21 cellular contexts compared by ENCODE assay signal in the genomic region with DNA sequence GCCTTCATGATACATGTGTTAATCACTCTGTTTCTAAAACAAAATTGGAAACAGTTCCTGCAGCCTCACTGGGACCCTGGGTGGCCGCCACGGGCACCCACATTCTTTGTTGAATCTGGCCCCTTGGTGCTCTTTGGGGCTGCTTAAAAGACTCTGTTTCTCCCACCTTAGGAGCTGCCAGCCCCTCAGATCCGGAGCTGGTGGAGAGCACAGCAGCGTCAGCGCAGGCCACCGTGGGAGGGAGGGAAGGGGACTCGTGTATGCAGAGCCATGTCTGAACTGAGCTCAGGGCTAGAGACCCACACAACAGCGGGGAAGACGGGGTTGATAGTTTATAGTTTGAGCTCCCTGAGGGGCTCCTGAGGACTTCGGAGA.
DNase-seq lines count a peak whose midpoint lies in the region; ATAC-seq and TF ChIP-seq lines count a peak whose summit lies in the region.
"Had no signal": no experiment of that assay in that cellular context is flagged by ENCODE, and none has a peak within 500 bp of the region (broad histone marks: within the 10 kb centered on the region; RNA-seq: fewer than 3 reads in every experiment).

No MANE protein-coding gene starts in this region.

- H3K27me3 Mint-ChIP-seq in GM23338 (ENCODE audit: insufficient read depth, low read depth, poor library complexity): peaks cover 14% of the 10 kb centered on the region
- H3K27me3 Mint-ChIP-seq in WTC11 (ENCODE audit: low read depth): no peaks in the 10 kb centered on the region
- no peaks in the 10 kb centered on the region for H3K27me3 Mint-ChIP-seq in activated naive CD8-positive, alpha-beta T cell treated with anti-CD3 and anti-CD28 coated beads, Interleukin-2, amount 50 U/mL, for 24 hours
- H3K27me3 Mint-ChIP-seq: activated CD4-positive, alpha-beta memory T cell treated with anti-CD3 and anti-CD28 coated beads for 36 hours; activated naive CD4-positive, alpha-beta T cell treated with anti-CD3 and anti-CD28 coated beads, Interleukin-2, amount 50 U/mL, for 24 hours had no signal

- H2AFZ ChIP-seq in GM23338: no peak overlapping the region

- H3K4me3 Mint-ChIP-seq in GM23338: no peak overlapping the region
- H3K4me3 Mint-ChIP-seq in WTC11: no peak overlapping the region
- no peak overlapping the region for H3K4me3 Mint-ChIP-seq in activated naive CD8-positive, alpha-beta T cell treated with anti-CD3 and anti-CD28 coated beads, Interleukin-2, amount 50 U/mL, for 24 hours
- H3K4me3 Mint-ChIP-seq: activated CD4-positive, alpha-beta memory T cell treated with anti-CD3 and anti-CD28 coated beads for 36 hours; activated naive CD4-positive, alpha-beta T cell treated with anti-CD3 and anti-CD28 coated beads, Interleukin-2, amount 50 U/mL, for 24 hours; dendritic cell treated with granulocyte-macrophage colony-stimulating factor and Interleukin-4, amounts not matched to agents 40 ng/mL and 50 ng/mL, for 4 days; natural killer cell treated with Interleukin-12 subunit alpha and Interleukin-12 subunit beta and Interleukin-15 and Interleukin-18, amount 100 ng/mL, for 72 hours; T-cell had no signal

- CTCF ChIA-PET in WTC11 (lab: Charles Lee): interaction anchor here (1.3 to 5.3 kb wide), 4 partner anchors 9 to 185 kb away, joined by 4 to 42 read pairs (median 6); no protein-coding TSS in a partner anchor

- H3K4me1 ChIP-seq in GM23338 (ENCODE audit: insufficient read depth) (peaks cover 32% of the 10 kb centered on the region), gastroesophageal sphincter (peaks cover 0 to 45% (median 19%) of the 10 kb centered on the region in 3 donors), skeletal muscle tissue (ENCODE audit: control insufficient read depth in 3 of 3, insufficient read depth in 3 of 3, low read length in 3 of 3) (peaks cover 27 to 52% (median 39%) of the 10 kb centered on the region in 3 donors)

- TF ChIP-seq EP300 in gastroesophageal sphincter (IDR thresholded peaks at IDR 0.05): no peak

- no peak for TF ChIP-seq POLR2A in gastroesophageal sphincter (IDR thresholded peaks at IDR 0.05)

- H3K9me3 ChIP-seq in gastroesophageal sphincter (no peaks in the 10 kb centered on the region), skeletal muscle tissue (ENCODE audit: control insufficient read depth in 3 of 3, low read length in 3 of 3) (no peaks in the 10 kb centered on the region)
- H3K9me3 ChIP-seq: pancreas, upper lobe of right lung had no signal

- no peaks in the 10 kb centered on the region for H3F3A ChIP-seq in GM23338 (replicated peaks; ENCODE audit: low read depth)

- no peaks in the 10 kb centered on the region for H4K20me1 ChIP-seq in GM23338 (replicated peaks; ENCODE audit: insufficient read depth)

- H3K27ac ChIP-seq in GM23338 (ENCODE audit: low read depth) (no peak overlapping the region), gastroesophageal sphincter (peak overlapping the region in 3 of 4 donors; percentile 63 to 69 (median 64)), skeletal muscle tissue (ENCODE audit: low read depth, low read length) (peak overlapping the region; percentile 36)
- H3K27ac ChIP-seq: pancreas, upper lobe of right lung had no signal

- H3K36me3 ChIP-seq in GM23338 (ENCODE audit: insufficient read depth): no peaks in the 10 kb centered on the region
- H3K36me3 ChIP-seq in gastroesophageal sphincter: no peaks in the 10 kb centered on the region
- H3K36me3 ChIP-seq in skeletal muscle tissue (ENCODE audit: control insufficient read depth in 3 of 3, insufficient read depth in 3 of 3, low read length in 3 of 3): no peaks in the 10 kb centered on the region
- H3K36me3 ChIP-seq: pancreas, upper lobe of right lung had no signal

- H3K36me3 Mint-ChIP-seq in GM23338 (ENCODE audit: low read depth) (no peaks in the 10 kb centered on the region; the same call in 2 of the 3 replicates), WTC11 (no peaks in the 10 kb centered on the region)
- no peaks in the 10 kb centered on the region for H3K36me3 Mint-ChIP-seq in activated naive CD8-positive, alpha-beta T cell treated with anti-CD3 and anti-CD28 coated beads, Interleukin-2, amount 50 U/mL, for 24 hours (ENCODE audit: low read depth)
- H3K36me3 Mint-ChIP-seq: activated CD4-positive, alpha-beta memory T cell treated with anti-CD3 and anti-CD28 coated beads for 36 hours; activated naive CD4-positive, alpha-beta T cell treated with anti-CD3 and anti-CD28 coated beads, Interleukin-2, amount 50 U/mL, for 24 hours; natural killer cell treated with Interleukin-12 subunit alpha and Interleukin-12 subunit beta and Interleukin-15 and Interleukin-18, amount 100 ng/mL, for 72 hours; stimulated activated memory B cell treated with anti-CD40 and anti-IgM and Interleukin-4, amounts not matched to agents 10 μg/mL and 1 μg/mL and 100 μg/mL, for 72 hours; T-cell had no signal

- H3K4me3 ChIP-seq in GM23338: no peak overlapping the region
- H3K4me3 ChIP-seq in gastroesophageal sphincter: no peak overlapping the region
- no peak overlapping the region for H3K4me3 ChIP-seq in skeletal muscle tissue (ENCODE audit: low read length in 3 of 3)
- H3K4me3 ChIP-seq: pancreas, upper lobe of right lung had no signal

- peaks cover 7% of the 10 kb centered on the region; the same call in 1 of the 2 replicates for H3K9me2 ChIP-seq in GM23338 (ENCODE audit: insufficient read depth)

- ATAC-seq in GM23338: peak; percentile 12
- ATAC-seq in WTC11: no peak; the same call in 1 of the 2 replicates
- ATAC-seq in gastroesophageal sphincter: peak; percentile 2
- ATAC-seq in activated naive CD8-positive, alpha-beta T cell treated with anti-CD3 and anti-CD28 coated beads, Interleukin-2, amount 50 U/mL, for 24 hours: no peak
- ATAC-seq: natural killer cell treated with Interleukin-12 subunit alpha and Interleukin-12 subunit beta and Interleukin-15 and Interleukin-18, amount 100 ng/mL, for 72 hours; T-cell had no signal

- no peaks in the 10 kb centered on the region for H3K79me2 ChIP-seq in GM23338 (replicated peaks; ENCODE audit: insufficient read depth)

- no peak overlapping the region for H3K27ac Mint-ChIP-seq in GM23338
- H3K27ac Mint-ChIP-seq in WTC11: no peak overlapping the region
- no peak overlapping the region for H3K27ac Mint-ChIP-seq in activated naive CD8-positive, alpha-beta T cell treated with anti-CD3 and anti-CD28 coated beads, Interleukin-2, amount 50 U/mL, for 24 hours
- H3K27ac Mint-ChIP-seq: activated CD4-positive, alpha-beta memory T cell treated with anti-CD3 and anti-CD28 coated beads for 36 hours; activated naive CD4-positive, alpha-beta T cell treated with anti-CD3 and anti-CD28 coated beads, Interleukin-2, amount 50 U/mL, for 24 hours; dendritic cell treated with granulocyte-macrophage colony-stimulating factor and Interleukin-4, amounts not matched to agents 40 ng/mL and 50 ng/mL, for 4 days; natural killer cell treated with Interleukin-12 subunit alpha and Interleukin-12 subunit beta and Interleukin-15 and Interleukin-18, amount 100 ng/mL, for 72 hours; stimulated activated memory B cell treated with anti-CD40 and anti-IgM and Interleukin-4, amounts not matched to agents 10 μg/mL and 1 μg/mL and 100 μg/mL, for 72 hours; T-cell had no signal

- H3K4me1 Mint-ChIP-seq in GM23338 (peaks cover 59% of the 10 kb centered on the region), WTC11 (peaks cover 72% of the 10 kb centered on the region)
- H3K4me1 Mint-ChIP-seq in activated naive CD8-positive, alpha-beta T cell treated with anti-CD3 and anti-CD28 coated beads, Interleukin-2, amount 50 U/mL, for 24 hours: peaks cover 9% of the 10 kb centered on the region

- peak overlapping the region; percentile 48 for H3K4me2 ChIP-seq in GM23338

- TF ChIP-seq CTCF in GM23338 (conservative IDR thresholded peaks at IDR 0.05; ENCODE audit: low read depth in 2 of 2) (no peak), WTC11 (IDR thresholded peaks at IDR 0.05) (no peak), gastroesophageal sphincter (IDR thresholded peaks at IDR 0.05) (no peak)

- H3K27me3 ChIP-seq in GM23338 (ENCODE audit: insufficient read depth): no peaks in the 10 kb centered on the region
- H3K27me3 ChIP-seq in gastroesophageal sphincter: no peaks in the 10 kb centered on the region
- H3K27me3 ChIP-seq in skeletal muscle tissue (ENCODE audit: control insufficient read depth in 3 of 3, insufficient read depth in 3 of 3, low read length in 3 of 3): no peaks in the 10 kb centered on the region
- H3K27me3 ChIP-seq: pancreas, upper lobe of right lung had no signal

- DNase-seq in GM23338 (ENCODE audit: low spot score) (no peak), WTC11 (ENCODE audit: low spot score) (no peak), activated T-cell treated with anti-CD3 and anti-CD28 coated beads for 4 hours (no peak), islet precursor cell (no peak)
- DNase-seq in activated naive CD8-positive, alpha-beta T cell treated with anti-CD3 and anti-CD28 coated beads, Interleukin-2, amount 50 U/mL, for 24 hours: no peak
- DNase-seq: activated CD4-positive, alpha-beta memory T cell treated with anti-CD3 and anti-CD28 coated beads for 36 hours; activated CD8-positive, alpha-beta memory T cell treated with anti-CD3 and anti-CD28 coated beads, Interleukin-2, amount 50 U/mL, for 4 hours; aorta; central memory CD4-positive, alpha-beta T cell; NCI-H1092 treated with DMSO at 0.1 percent for 48 hours; NCI-H2029; pancreas; stimulated activated CD4-positive, alpha-beta T cell treated with anti-CD3 and anti-CD28 coated beads, Interleukin-4, amount 100 ng/mL, for 24 hours; T-cell; upper lobe of right lung had no signal

- H3K9ac ChIP-seq in skeletal muscle tissue (ENCODE audit: low read depth in 1 of 3, low read length in 3 of 3): peak overlapping the region in 1 of 3 donors; percentile 32

- WGBS in gastroesophageal sphincter (ENCODE audit: low coverage in 1 of 2), 2 donors: 0% methylated on average over 1 of the region's 10 CpGs

- H3K9me3 Mint-ChIP-seq in GM23338: no peaks in the 10 kb centered on the region
- no peaks in the 10 kb centered on the region for H3K9me3 Mint-ChIP-seq in WTC11
- no peaks in the 10 kb centered on the region for H3K9me3 Mint-ChIP-seq in activated naive CD8-positive, alpha-beta T cell treated with anti-CD3 and anti-CD28 coated beads, Interleukin-2, amount 50 U/mL, for 24 hours
- H3K9me3 Mint-ChIP-seq: activated CD4-positive, alpha-beta memory T cell treated with anti-CD3 and anti-CD28 coated beads for 36 hours; activated naive CD4-positive, alpha-beta T cell treated with anti-CD3 and anti-CD28 coated beads, Interleukin-2, amount 50 U/mL, for 24 hours; dendritic cell treated with granulocyte-macrophage colony-stimulating factor and Interleukin-4, amounts not matched to agents 40 ng/mL and 50 ng/mL, for 4 days; natural killer cell treated with Interleukin-12 subunit alpha and Interleukin-12 subunit beta and Interleukin-15 and Interleukin-18, amount 100 ng/mL, for 72 hours; stimulated activated memory B cell treated with anti-CD40 and anti-IgM and Interleukin-4, amounts not matched to agents 10 μg/mL and 1 μg/mL and 100 μg/mL, for 72 hours; T-cell had no signal

- POLR2A ChIA-PET in WTC11 (lab: Charles Lee): interaction anchor here (1.5 kb wide), 1 partner anchor 9 kb away, joined by 3 read pairs; no protein-coding TSS in a partner anchor

TF ChIP-seq in GM23338, 12 proteins besides CTCF, POLR2A, EP300 and RAD21 (continues in another document):
- TF ChIP-seq JUNB (IDR thresholded peaks at IDR 0.05; ENCODE audit: unreplicated experiment): no peak

Comparison
In these comparisons a context has a peak if more than half of its experiments do, and no peak if none do; other contexts are left out.
1. ATAC-seq: peak in GM23338 (single experiment) and gastroesophageal sphincter (single experiment); none in WTC11 (single experiment) and activated naive CD8-positive, alpha-beta T cell treated with anti-CD3 and anti-CD28 coated beads, Interleukin-2, amount 50 U/mL, for 24 hours (single experiment).